1 cellular context compared by ENCODE assay signal in genomic region chr10:61763778-61764177, GRCh38.
TF ChIP-seq lines count a peak whose summit lies in the region.

No MANE protein-coding gene starts in this region.

TF ChIP-seq in K562, 482 proteins besides CTCF, POLR2A, EP300 and RAD21 (continued from another document):
- TF ChIP-seq DMBX1 (CRISPR knock-in tag; IDR thresholded peaks at IDR 0.05; ENCODE audit: borderline replicate concordance) (peak; percentile 62; the same call in 1 of the 2 replicates), ZNF395 (CRISPR knock-in tag; IDR thresholded peaks at IDR 0.05) (0 out of 2 replicates have a peak, but pooled peaks have one; percentile 23), SMAD4 (CRISPR knock-in tag; conservative IDR thresholded peaks at IDR 0.05) (0 out of 2 replicates have a peak, but pooled peaks have one; percentile 36), ZNF384 (IDR thresholded peaks at IDR 0.05; ENCODE audit: low read depth, low read length) (0 out of 2 replicates have a peak, but pooled peaks have one; percentile 35), HMBOX1 (IDR thresholded peaks at IDR 0.05) (peak; percentile 64), ELF1 (tag; IDR thresholded peaks at IDR 0.05) (no peak), ZNF23 (CRISPR knock-in tag; IDR thresholded peaks at IDR 0.05) (peak; percentile 46; the same call in 1 of the 2 replicates), MEIS2 (IDR thresholded peaks at IDR 0.05; ENCODE audit: partially characterized antibody) (peak; percentile 17), TCFL5 (CRISPR knock-in tag; conservative IDR thresholded peaks at IDR 0.05) (0 out of 2 replicates have a peak, but pooled peaks have one; percentile 25), ZNF511 (CRISPR knock-in tag; IDR thresholded peaks at IDR 0.05) (no peak), ZNF592 (IDR thresholded peaks at IDR 0.05) (peak; percentile 70), CREB3L1 (IDR thresholded peaks at IDR 0.05; ENCODE audit: borderline replicate concordance, low read depth) (no peak), MITF (IDR thresholded peaks at IDR 0.05) (no peak), ZNF140 (CRISPR knock-in tag; IDR thresholded peaks at IDR 0.05) (no peak), PKNOX1 (IDR thresholded peaks at IDR 0.05) (peak; percentile 38)
